Comparison of ENCODE assay signal across 8 cellular contexts in the genomic region with DNA sequence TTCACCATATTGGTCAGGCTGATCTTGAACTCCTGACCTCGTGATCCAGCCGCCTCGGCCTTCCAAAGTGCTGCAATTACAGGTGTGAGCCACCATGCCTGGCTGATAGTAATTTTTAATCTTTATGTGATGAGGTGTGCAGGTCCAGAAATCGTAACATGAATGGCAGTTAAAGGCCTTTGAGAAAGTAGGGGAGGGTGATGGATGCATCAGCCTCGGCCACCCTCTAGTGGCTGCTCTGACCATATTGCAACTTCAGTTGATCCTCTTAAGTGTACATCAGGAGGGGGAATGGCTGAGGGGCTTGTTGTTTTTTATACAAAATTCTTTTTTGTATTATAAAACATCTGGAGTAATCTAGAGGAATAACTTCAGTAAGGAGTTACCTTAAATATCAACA.
DNase-seq lines count a peak whose midpoint lies in the region; ATAC-seq, FAIRE-seq and TF ChIP-seq lines count a peak whose summit lies in the region.

No MANE protein-coding gene starts in this region.

- H3K27ac ChIP-seq in foreskin keratinocyte: no peak overlapping the region

- FAIRE-seq in TTC549 (lab: Jason Lieb, UNC): peak; percentile 62

- DNase-seq in DMS53 (lab: John Stamatoyannopoulos, UW): peak; percentile 54
- DNase-seq in DMS53 treated with DMSO at 0.1 percent for 48 hours (lab: John Stamatoyannopoulos, UW; ENCODE audit: unreplicated experiment): no peak
- DNase-seq in Kasumi-1 (lab: John Stamatoyannopoulos, UW): peak; percentile 54 to 73
- DNase-seq in foreskin keratinocyte: peak in 1 of 2 donors; percentile 30
- DNase-seq in renal cortical epithelial cell (ENCODE audit: low read depth): peak; percentile 43
- no peak for DNase-seq in NCI-H128 (lab: John Stamatoyannopoulos, UW; ENCODE audit: unreplicated experiment)

- H3K27me3 ChIP-seq in foreskin keratinocyte: no peaks in the 10 kb centered on the region

- no peaks in the 10 kb centered on the region for H3K4me1 ChIP-seq in foreskin keratinocyte

- ATAC-seq in foreskin keratinocyte: peak; percentile 48
- no peak for ATAC-seq in GM18858 (IDR thresholded peaks at IDR 0.05; ENCODE audit: unreplicated experiment)

- TF ChIP-seq CTCF in foreskin keratinocyte (conservative IDR thresholded peaks at IDR 0.05): peak; percentile 73

Comparison
In these comparisons a context has a peak if more than half of its experiments do, and no peak if none do; other contexts are left out.
1. DNase-seq: peak in DMS53 (single experiment), Kasumi-1 (2 of 2) and renal cortical epithelial cell (single experiment); none in DMS53 treated with DMSO at 0.1 percent for 48 hours (single experiment) and NCI-H128 (single experiment).